ENCODE assay signal across 9 cellular contexts in genomic region chr19:1851581-1852293, GRCh38. TPM values are rescaled to one million over a fixed set of nuclear protein-coding genes. Genes with fewer than 3 reads are reported as not detected.
DNase-seq lines count a peak whose midpoint lies in the region; ATAC-seq lines count a peak whose summit lies in the region.
"Had no signal": no experiment of that assay in that cellular context is flagged by ENCODE, and none has a peak within 500 bp of the region (broad histone marks: within the 10 kb centered on the region; RNA-seq: fewer than 3 reads in every experiment).

No MANE protein-coding gene starts in this region.

- 22% methylated on average over 58 of the region's 58 CpGs for WGBS in thymus

- intact Hi-C loops in left ventricle myocardium superior (cut with micrococcal nuclease) (no loop called here), left cardiac atrium (cut with DNase I) (no loop called here)

- no peaks in the 10 kb centered on the region for H3K27me3 ChIP-seq in iPS-15b (ENCODE audit: control insufficient read depth, insufficient read depth, low read length)
- no peaks in the 10 kb centered on the region for H3K27me3 ChIP-seq in thymus (ENCODE audit: control insufficient read depth, insufficient read depth)

- no peaks in the 10 kb centered on the region for H3K9me3 ChIP-seq in iPS-15b (ENCODE audit: control insufficient read depth, insufficient read depth, low read length)
- H3K9me3 ChIP-seq in thymus (ENCODE audit: control insufficient read depth): no peaks in the 10 kb centered on the region

- DNase-seq in left ventricle myocardium superior: peak; percentile 39
- no peak for DNase-seq in left cardiac atrium
- peak; percentile 71 for DNase-seq in activated T-cell treated with anti-CD3 and anti-CD28 coated beads, Interleukin-2, amount 50 U/mL, for 1 hour
- no peak for DNase-seq in Kasumi-1 (lab: John Stamatoyannopoulos, UW)
- DNase-seq: cerebellar nuclear complex had no signal

- ATAC-seq in left ventricle myocardium superior: no peak
- ATAC-seq in left cardiac atrium: no peak
- no peak for ATAC-seq in HG02610 (IDR thresholded peaks at IDR 0.05; ENCODE audit: unreplicated experiment)
- no peak for ATAC-seq in GM21423 (IDR thresholded peaks at IDR 0.05; ENCODE audit: unreplicated experiment)

- H3K4me3 ChIP-seq in iPS-15b (ENCODE audit: low read depth, low read length) (peak overlapping the region; percentile 48), thymus (ENCODE audit: low read length) (peak overlapping the region; percentile 71)

- H3K36me3 ChIP-seq in iPS-15b (ENCODE audit: control insufficient read depth, insufficient read depth, low read length) (peaks cover 3% of the 10 kb centered on the region), thymus (ENCODE audit: control insufficient read depth, insufficient read depth) (no peaks in the 10 kb centered on the region)

- peak overlapping the region; percentile 89 for H3K27ac ChIP-seq in thymus (ENCODE audit: low read depth)

- H3K9ac ChIP-seq in iPS-15b (ENCODE audit: low read depth, low read length): peak overlapping the region; percentile 47

- peaks cover 5% of the 10 kb centered on the region for H3K4me1 ChIP-seq in iPS-15b (ENCODE audit: control insufficient read depth, insufficient read depth, low read length)
- peaks cover 61% of the 10 kb centered on the region for H3K4me1 ChIP-seq in thymus (ENCODE audit: control insufficient read depth, insufficient read depth, low read length)

RNA-seq across cellular contexts. Expression of gene REXO1, which starts 3.5 kb away (rescaled TPM):
- total RNA-seq in left ventricle myocardium superior (16.0 TPM), left cardiac atrium (10 to 100 TPM; 14.8 to 22.3 TPM)
- polyA plus RNA-seq in thymus: 28.7 TPM

RNA-seq across cellular contexts. Expression of gene KLF16, which starts 11.6 kb away (rescaled TPM):
- 9.8 TPM for total RNA-seq in left ventricle myocardium superior
- total RNA-seq in left cardiac atrium: 10 to 100 TPM in 1 of 2 donors, 1 to 10 TPM in 1; 9.9 to 12.9 TPM
- 8.4 TPM for polyA plus RNA-seq in thymus

RNA-seq across cellular contexts. Expression of gene ABHD17A, which starts 33.6 kb away (rescaled TPM):
- total RNA-seq in left ventricle myocardium superior (64.4 TPM), left cardiac atrium (10 to 100 TPM; 60.8 to 66.1 TPM)
- 90.4 TPM for polyA plus RNA-seq in thymus

RNA-seq across cellular contexts. Expression of gene ATP8B3, which starts 39.7 kb away (rescaled TPM):
- 0.89 TPM for total RNA-seq in left ventricle myocardium superior
- total RNA-seq in left cardiac atrium: 1 to 10 TPM in 1 of 2 donors, under 1 TPM in 1; 0.52 to 1.6 TPM
- polyA plus RNA-seq in thymus: 3.6 TPM

RNA-seq across cellular contexts. Expression of gene ADAT3, which starts 53.5 kb away (rescaled TPM):
- total RNA-seq in left ventricle myocardium superior (2.0 TPM), left cardiac atrium (1 to 10 TPM; 2.3 to 3.0 TPM)
- polyA plus RNA-seq in thymus: 4.5 TPM

Comparison
In these comparisons a context has a peak if more than half of its experiments do, and no peak if none do; other contexts are left out.
1. DNase-seq: peak in left ventricle myocardium superior (single experiment) and activated T-cell treated with anti-CD3 and anti-CD28 coated beads, Interleukin-2, amount 50 U/mL, for 1 hour (single experiment); none in left cardiac atrium (single experiment) and Kasumi-1 (0 of 2).